12 cellular contexts compared by ENCODE assay signal in genomic region chr19:38070573-38070972, GRCh38.
DNase-seq lines count a peak whose midpoint lies in the region; FAIRE-seq and TF ChIP-seq lines count a peak whose summit lies in the region.
"Had no signal": no experiment of that assay in that cellular context is flagged by ENCODE, and none has a peak within 500 bp of the region (broad histone marks: within the 10 kb centered on the region; RNA-seq: fewer than 3 reads in every experiment).

No MANE protein-coding gene starts in this region.

- no peaks in the 10 kb centered on the region for H4K20me1 ChIP-seq in keratinocyte (ENCODE audit: control insufficient read depth, extremely low read depth, insufficient read depth, low read length)

- H3K4me1 ChIP-seq in Caco-2 (no peaks in the 10 kb centered on the region), keratinocyte (ENCODE audit: control insufficient read depth, extremely low read depth, insufficient read depth, low read length) (peaks cover 8% of the 10 kb centered on the region)

- no peak overlapping the region for H3K9ac ChIP-seq in keratinocyte (ENCODE audit: control insufficient read depth, extremely low read depth, insufficient read depth, low read length)

- H3K36me3 Mint-ChIP-seq in Caco-2 (ENCODE audit: insufficient read depth, unreplicated experiment), result peaks cover 83% of the 10 kb centered on the region

- CTCF ChIA-PET in Caco-2 (lab: Charles Lee), result no interaction called here

- no peak overlapping the region for H2AFZ ChIP-seq in keratinocyte (ENCODE audit: control insufficient read depth, low read length)

- H3K9me3 ChIP-seq in Caco-2, result no peaks in the 10 kb centered on the region
- H3K9me3 ChIP-seq in keratinocyte (ENCODE audit: control insufficient read depth, low read depth, low read length), result no peaks in the 10 kb centered on the region

- no peaks in the 10 kb centered on the region for H3K79me2 ChIP-seq in keratinocyte (ENCODE audit: control insufficient read depth, insufficient read depth, low read length)

- BruUV-seq in Caco-2 (replicated peaks; lab: Mats Ljungman, UMichigan), result no TSS peak

- dilution Hi-C loops in keratinocyte (cut with MboI; ENCODE audit: extremely low pct_ligation_motif_present, low sequenced_read_pairs), result no loop called here

- peak; percentile 95 for FAIRE-seq in keratinocyte (lab: Jason Lieb, UNC)

- H3K4me2 ChIP-seq in keratinocyte (ENCODE audit: control insufficient read depth, extremely low read depth, insufficient read depth, low read depth, low read length), result no peak overlapping the region

- POLR2A ChIA-PET in Caco-2 (lab: Charles Lee), result no interaction called here

- no peak overlapping the region for H3K27ac ChIP-seq in keratinocyte (ENCODE audit: control insufficient read depth, insufficient read depth, low read length)

- TF ChIP-seq CTCF in Caco-2 (IDR thresholded peaks at IDR 0.05; ENCODE audit: insufficient read depth in 1 of 2, low read depth in 1 of 2, low read length in 1 of 2, severe bottlenecking in 1 of 2, unreplicated experiment in 1 of 2) (no peak), LNCaP clone FGC (IDR thresholded peaks at IDR 0.05; ENCODE audit: control insufficient read depth, extremely low read depth, insufficient read depth) (no peak), keratinocyte (optimal IDR thresholded peaks at IDR 0.05 in 1 of 3, IDR thresholded peaks at IDR 0.05 in 1 of 3, conservative IDR thresholded peaks at IDR 0.05 in 1 of 3; ENCODE audit: extremely low read depth in 1 of 3, insufficient read depth in 2 of 3, low read length in 3 of 3) (no peak)

- no peak overlapping the region for H3K4me3 Mint-ChIP-seq in Caco-2 (ENCODE audit: unreplicated experiment)
- H3K4me3 Mint-ChIP-seq: activated T-cell treated with anti-CD3 and anti-CD28 coated beads, Interleukin-2, amount 50 U/mL, for 4 hours; dendritic cell treated with granulocyte-macrophage colony-stimulating factor and Interleukin-4, amounts not matched to agents 40 ng/mL and 50 ng/mL, for 4 days had no signal

- H3K9me1 ChIP-seq in keratinocyte (ENCODE audit: control insufficient read depth, extremely low read depth, insufficient read depth, low read length), result no peaks in the 10 kb centered on the region

- H3K27ac Mint-ChIP-seq in Caco-2 (ENCODE audit: unreplicated experiment), result peak overlapping the region; percentile 69
- H3K27ac Mint-ChIP-seq: dendritic cell treated with granulocyte-macrophage colony-stimulating factor and Interleukin-4, amounts not matched to agents 40 ng/mL and 50 ng/mL, for 4 days had no signal

- H3K9me3 Mint-ChIP-seq in Caco-2 (ENCODE audit: unreplicated experiment), result no peaks in the 10 kb centered on the region
- H3K9me3 Mint-ChIP-seq: activated T-cell treated with anti-CD3 and anti-CD28 coated beads, Interleukin-2, amount 50 U/mL, for 4 hours had no signal

- peaks cover 14% of the 10 kb centered on the region for H3K4me1 Mint-ChIP-seq in Caco-2 (ENCODE audit: low read depth, unreplicated experiment)

- peaks cover 2% of the 10 kb centered on the region; the same call in 1 of the 2 replicates for H3K36me3 ChIP-seq in Caco-2 (ENCODE audit: control insufficient read depth, insufficient read depth, low read length)
- no peaks in the 10 kb centered on the region for H3K36me3 ChIP-seq in keratinocyte (ENCODE audit: control insufficient read depth in 2 of 2, extremely low read depth in 1 of 2, insufficient read depth in 2 of 2, low read length in 2 of 2)

- H3K4me3 ChIP-seq in Caco-2 (ENCODE audit: low read depth, low read length), result no peak overlapping the region
- H3K4me3 ChIP-seq in LNCaP clone FGC (ENCODE audit: low read depth, low read length), result no peak overlapping the region
- no peak overlapping the region for H3K4me3 ChIP-seq in keratinocyte (ENCODE audit: control insufficient read depth in 2 of 3, extremely low read depth in 1 of 3, insufficient read depth in 2 of 3, low read depth in 1 of 3, low read length in 3 of 3)

- DNase-seq in Caco-2, result no peak
- peak; percentile 89 for DNase-seq in LNCaP clone FGC (ENCODE audit: low read depth)
- DNase-seq in amniotic epithelial cell (ENCODE audit: low read depth), result peak; percentile 65
- peak; percentile 17 for DNase-seq in keratinocyte (ENCODE audit: low read depth, low spot score)
- DNase-seq in cardiac septum (ENCODE audit: low spot score), result no peak
- DNase-seq in COLO668 (lab: John Stamatoyannopoulos, UW; ENCODE audit: unreplicated experiment), result no peak
- no peak for DNase-seq in NOMO-1 treated with DMSO at 0.1 percent for 48 hours (lab: John Stamatoyannopoulos, UW; ENCODE audit: unreplicated experiment)
- DNase-seq in UCSD-AML1 (lab: John Stamatoyannopoulos, UW; ENCODE audit: unreplicated experiment), result no peak
- DNase-seq: activated T-cell treated with anti-CD3 and anti-CD28 coated beads, Interleukin-2, amount 50 U/mL, for 4 hours; COR-L47; substantia nigra had no signal

- H3K27me3 Mint-ChIP-seq in Caco-2 (ENCODE audit: insufficient read depth, unreplicated experiment), result no peaks in the 10 kb centered on the region
- H3K27me3 Mint-ChIP-seq: dendritic cell treated with granulocyte-macrophage colony-stimulating factor and Interleukin-4, amounts not matched to agents 40 ng/mL and 50 ng/mL, for 4 days had no signal

- H3K27me3 ChIP-seq in Caco-2 (replicated peaks; ENCODE audit: control insufficient read depth, insufficient read depth, low read length) (no peaks in the 10 kb centered on the region), keratinocyte (ENCODE audit: control insufficient read depth, extremely low read depth, insufficient read depth, low read length) (no peaks in the 10 kb centered on the region)

- intact Hi-C loops in Caco-2 (cut with micrococcal nuclease; ENCODE audit: unreplicated experiment), result no loop called here
- intact Hi-C loops in cardiac septum (cut with DNase I), result no loop called here

Comparison
In these comparisons a context has a peak if more than half of its experiments do, and no peak if none do; other contexts are left out.
1. DNase-seq: peak in LNCaP clone FGC (single experiment), amniotic epithelial cell (single experiment) and keratinocyte (single experiment); none in Caco-2 (0 of 2), cardiac septum (single experiment), COLO668 (single experiment), NOMO-1 treated with DMSO at 0.1 percent for 48 hours (single experiment) and UCSD-AML1 (single experiment).